2 cellular contexts compared by ENCODE assay signal in the genomic region with DNA sequence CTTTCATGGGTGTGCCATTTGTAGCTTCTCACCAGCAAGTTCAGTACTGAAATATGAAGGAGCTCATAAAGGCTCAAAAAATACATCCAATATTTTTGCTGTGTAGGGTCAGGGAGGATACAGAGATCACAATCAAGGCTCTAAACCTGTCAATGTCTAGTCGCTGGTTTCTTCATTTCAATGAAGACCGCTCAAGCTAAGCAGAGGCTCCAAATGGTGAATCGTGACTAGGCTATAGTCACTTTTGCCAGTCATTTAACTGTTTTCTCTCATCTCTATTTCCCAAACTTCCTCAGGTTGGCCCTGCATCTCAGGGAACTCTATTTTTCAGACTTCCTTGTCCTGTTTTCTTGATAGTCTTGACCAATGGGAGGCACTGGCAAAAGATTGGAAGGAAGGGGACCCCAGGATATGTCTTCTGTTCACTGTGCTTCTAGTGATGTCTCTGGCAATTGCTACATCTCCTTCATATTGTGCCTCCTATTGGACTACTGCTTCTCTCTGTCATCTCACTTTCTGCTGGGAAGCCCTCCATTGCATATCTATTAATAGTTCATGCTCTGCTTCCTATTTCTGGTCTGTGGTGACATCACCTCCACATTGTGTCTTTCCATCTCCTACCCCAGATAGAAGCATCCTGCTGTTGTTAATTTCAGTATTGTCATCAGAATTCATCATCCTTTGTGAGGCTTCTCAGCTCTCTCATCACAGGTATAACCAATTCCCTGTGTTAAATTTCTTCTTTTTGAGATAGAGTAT.
TF ChIP-seq lines count a peak whose summit lies in the region.

No MANE protein-coding gene starts in this region.

TF ChIP-seq in GM23338, 12 proteins besides CTCF, POLR2A, EP300 and RAD21 (continued from another document):
- TF ChIP-seq, protein P1, sequence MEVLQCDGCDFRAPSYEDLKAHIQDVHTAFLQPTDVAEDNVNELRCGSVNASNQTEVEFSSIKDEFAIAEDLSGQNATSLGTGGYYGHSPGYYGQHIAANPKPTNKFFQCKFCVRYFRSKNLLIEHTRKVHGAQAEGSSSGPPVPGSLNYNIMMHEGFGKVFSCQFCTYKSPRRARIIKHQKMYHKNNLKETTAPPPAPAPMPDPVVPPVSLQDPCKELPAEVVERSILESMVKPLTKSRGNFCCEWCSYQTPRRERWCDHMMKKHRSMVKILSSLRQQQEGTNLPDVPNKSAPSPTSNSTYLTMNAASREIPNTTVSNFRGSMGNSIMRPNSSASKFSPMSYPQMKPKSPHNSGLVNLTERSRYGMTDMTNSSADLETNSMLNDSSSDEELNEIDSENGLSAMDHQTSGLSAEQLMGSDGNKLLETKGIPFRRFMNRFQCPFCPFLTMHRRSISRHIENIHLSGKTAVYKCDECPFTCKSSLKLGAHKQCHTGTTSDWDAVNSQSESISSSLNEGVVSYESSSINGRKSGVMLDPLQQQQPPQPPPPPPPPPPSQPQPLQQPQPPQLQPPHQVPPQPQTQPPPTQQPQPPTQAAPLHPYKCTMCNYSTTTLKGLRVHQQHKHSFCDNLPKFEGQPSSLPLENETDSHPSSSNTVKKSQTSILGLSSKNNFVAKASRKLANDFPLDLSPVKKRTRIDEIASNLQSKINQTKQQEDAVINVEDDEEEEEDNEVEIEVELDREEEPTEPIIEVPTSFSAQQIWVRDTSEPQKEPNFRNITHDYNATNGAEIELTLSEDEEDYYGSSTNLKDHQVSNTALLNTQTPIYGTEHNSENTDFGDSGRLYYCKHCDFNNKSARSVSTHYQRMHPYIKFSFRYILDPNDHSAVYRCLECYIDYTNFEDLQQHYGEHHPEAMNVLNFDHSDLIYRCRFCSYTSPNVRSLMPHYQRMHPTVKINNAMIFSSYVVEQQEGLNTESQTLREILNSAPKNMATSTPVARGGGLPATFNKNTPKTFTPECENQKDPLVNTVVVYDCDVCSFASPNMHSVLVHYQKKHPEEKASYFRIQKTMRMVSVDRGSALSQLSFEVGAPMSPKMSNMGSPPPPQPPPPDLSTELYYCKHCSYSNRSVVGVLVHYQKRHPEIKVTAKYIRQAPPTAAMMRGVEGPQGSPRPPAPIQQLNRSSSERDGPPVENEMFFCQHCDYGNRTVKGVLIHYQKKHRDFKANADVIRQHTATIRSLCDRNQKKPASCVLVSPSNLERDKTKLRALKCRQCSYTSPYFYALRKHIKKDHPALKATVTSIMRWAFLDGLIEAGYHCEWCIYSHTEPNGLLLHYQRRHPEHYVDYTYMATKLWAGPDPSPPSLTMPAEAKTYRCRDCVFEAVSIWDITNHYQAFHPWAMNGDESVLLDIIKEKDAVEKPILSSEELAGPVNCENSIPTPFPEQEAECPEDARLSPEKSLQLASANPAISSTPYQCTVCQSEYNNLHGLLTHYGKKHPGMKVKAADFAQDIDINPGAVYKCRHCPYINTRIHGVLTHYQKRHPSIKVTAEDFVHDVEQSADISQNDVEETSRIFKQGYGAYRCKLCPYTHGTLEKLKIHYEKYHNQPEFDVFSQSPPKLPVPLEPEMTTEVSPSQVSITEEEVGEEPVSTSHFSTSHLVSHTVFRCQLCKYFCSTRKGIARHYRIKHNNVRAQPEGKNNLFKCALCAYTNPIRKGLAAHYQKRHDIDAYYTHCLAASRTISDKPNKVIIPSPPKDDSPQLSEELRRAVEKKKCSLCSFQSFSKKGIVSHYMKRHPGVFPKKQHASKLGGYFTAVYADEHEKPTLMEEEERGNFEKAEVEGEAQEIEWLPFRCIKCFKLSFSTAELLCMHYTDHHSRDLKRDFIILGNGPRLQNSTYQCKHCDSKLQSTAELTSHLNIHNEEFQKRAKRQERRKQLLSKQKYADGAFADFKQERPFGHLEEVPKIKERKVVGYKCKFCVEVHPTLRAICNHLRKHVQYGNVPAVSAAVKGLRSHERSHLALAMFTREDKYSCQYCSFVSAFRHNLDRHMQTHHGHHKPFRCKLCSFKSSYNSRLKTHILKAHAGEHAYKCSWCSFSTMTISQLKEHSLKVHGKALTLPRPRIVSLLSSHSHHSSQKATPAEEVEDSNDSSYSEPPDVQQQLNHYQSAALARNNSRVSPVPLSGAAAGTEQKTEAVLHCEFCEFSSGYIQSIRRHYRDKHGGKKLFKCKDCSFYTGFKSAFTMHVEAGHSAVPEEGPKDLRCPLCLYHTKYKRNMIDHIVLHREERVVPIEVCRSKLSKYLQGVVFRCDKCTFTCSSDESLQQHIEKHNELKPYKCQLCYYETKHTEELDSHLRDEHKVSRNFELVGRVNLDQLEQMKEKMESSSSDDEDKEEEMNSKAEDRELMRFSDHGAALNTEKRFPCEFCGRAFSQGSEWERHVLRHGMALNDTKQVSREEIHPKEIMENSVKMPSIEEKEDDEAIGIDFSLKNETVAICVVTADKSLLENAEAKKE (CRISPR knock-in tag; IDR thresholded peaks at IDR 0.05): no peak
- no peak for TF ChIP-seq POLR2AphosphoS5 (IDR thresholded peaks at IDR 0.05; ENCODE audit: low read depth)
- TF ChIP-seq, protein P2, sequence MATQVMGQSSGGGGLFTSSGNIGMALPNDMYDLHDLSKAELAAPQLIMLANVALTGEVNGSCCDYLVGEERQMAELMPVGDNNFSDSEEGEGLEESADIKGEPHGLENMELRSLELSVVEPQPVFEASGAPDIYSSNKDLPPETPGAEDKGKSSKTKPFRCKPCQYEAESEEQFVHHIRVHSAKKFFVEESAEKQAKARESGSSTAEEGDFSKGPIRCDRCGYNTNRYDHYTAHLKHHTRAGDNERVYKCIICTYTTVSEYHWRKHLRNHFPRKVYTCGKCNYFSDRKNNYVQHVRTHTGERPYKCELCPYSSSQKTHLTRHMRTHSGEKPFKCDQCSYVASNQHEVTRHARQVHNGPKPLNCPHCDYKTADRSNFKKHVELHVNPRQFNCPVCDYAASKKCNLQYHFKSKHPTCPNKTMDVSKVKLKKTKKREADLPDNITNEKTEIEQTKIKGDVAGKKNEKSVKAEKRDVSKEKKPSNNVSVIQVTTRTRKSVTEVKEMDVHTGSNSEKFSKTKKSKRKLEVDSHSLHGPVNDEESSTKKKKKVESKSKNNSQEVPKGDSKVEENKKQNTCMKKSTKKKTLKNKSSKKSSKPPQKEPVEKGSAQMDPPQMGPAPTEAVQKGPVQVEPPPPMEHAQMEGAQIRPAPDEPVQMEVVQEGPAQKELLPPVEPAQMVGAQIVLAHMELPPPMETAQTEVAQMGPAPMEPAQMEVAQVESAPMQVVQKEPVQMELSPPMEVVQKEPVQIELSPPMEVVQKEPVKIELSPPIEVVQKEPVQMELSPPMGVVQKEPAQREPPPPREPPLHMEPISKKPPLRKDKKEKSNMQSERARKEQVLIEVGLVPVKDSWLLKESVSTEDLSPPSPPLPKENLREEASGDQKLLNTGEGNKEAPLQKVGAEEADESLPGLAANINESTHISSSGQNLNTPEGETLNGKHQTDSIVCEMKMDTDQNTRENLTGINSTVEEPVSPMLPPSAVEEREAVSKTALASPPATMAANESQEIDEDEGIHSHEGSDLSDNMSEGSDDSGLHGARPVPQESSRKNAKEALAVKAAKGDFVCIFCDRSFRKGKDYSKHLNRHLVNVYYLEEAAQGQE (IDR thresholded peaks at IDR 0.05; ENCODE audit: unreplicated experiment): no peak
- no peak for TF ChIP-seq EZH2 (IDR thresholded peaks at IDR 0.05; ENCODE audit: low read depth, unreplicated experiment)
- no peak for TF ChIP-seq JUNB (IDR thresholded peaks at IDR 0.05; ENCODE audit: unreplicated experiment)
- no peak for TF ChIP-seq ZNF331 (CRISPR knock-in tag; IDR thresholded peaks at IDR 0.05; ENCODE audit: low read depth)
- TF ChIP-seq EZH2phosphoT487 (IDR thresholded peaks at IDR 0.05; ENCODE audit: unreplicated experiment): no peak
TF ChIP-seq in GM23338: peak in this region for 0.

TF ChIP-seq in K562, 482 proteins besides CTCF, POLR2A, EP300 and RAD21 (continued from another document and continues in another):
- TF ChIP-seq, protein P3, sequence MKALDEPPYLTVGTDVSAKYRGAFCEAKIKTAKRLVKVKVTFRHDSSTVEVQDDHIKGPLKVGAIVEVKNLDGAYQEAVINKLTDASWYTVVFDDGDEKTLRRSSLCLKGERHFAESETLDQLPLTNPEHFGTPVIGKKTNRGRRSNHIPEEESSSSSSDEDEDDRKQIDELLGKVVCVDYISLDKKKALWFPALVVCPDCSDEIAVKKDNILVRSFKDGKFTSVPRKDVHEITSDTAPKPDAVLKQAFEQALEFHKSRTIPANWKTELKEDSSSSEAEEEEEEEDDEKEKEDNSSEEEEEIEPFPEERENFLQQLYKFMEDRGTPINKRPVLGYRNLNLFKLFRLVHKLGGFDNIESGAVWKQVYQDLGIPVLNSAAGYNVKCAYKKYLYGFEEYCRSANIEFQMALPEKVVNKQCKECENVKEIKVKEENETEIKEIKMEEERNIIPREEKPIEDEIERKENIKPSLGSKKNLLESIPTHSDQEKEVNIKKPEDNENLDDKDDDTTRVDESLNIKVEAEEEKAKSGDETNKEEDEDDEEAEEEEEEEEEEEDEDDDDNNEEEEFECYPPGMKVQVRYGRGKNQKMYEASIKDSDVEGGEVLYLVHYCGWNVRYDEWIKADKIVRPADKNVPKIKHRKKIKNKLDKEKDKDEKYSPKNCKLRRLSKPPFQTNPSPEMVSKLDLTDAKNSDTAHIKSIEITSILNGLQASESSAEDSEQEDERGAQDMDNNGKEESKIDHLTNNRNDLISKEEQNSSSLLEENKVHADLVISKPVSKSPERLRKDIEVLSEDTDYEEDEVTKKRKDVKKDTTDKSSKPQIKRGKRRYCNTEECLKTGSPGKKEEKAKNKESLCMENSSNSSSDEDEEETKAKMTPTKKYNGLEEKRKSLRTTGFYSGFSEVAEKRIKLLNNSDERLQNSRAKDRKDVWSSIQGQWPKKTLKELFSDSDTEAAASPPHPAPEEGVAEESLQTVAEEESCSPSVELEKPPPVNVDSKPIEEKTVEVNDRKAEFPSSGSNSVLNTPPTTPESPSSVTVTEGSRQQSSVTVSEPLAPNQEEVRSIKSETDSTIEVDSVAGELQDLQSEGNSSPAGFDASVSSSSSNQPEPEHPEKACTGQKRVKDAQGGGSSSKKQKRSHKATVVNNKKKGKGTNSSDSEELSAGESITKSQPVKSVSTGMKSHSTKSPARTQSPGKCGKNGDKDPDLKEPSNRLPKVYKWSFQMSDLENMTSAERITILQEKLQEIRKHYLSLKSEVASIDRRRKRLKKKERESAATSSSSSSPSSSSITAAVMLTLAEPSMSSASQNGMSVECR (CRISPR knock-in tag; IDR thresholded peaks at IDR 0.05): no peak
- TF ChIP-seq FOXK2 (conservative IDR thresholded peaks at IDR 0.05 in 1 of 2, IDR thresholded peaks at IDR 0.05 in 1 of 2; ENCODE audit: low read depth in 2 of 2) (no peak), MEIS2 (IDR thresholded peaks at IDR 0.05; ENCODE audit: partially characterized antibody) (peak; percentile 58), ATF7 (IDR thresholded peaks at IDR 0.05) (0 out of 2 replicates have a peak, but pooled peaks have one; percentile 57), ZNF174 (CRISPR knock-in tag; IDR thresholded peaks at IDR 0.05) (no peak), SMAD3 (CRISPR knock-in tag; conservative IDR thresholded peaks at IDR 0.05) (no peak), ARID1B (IDR thresholded peaks at IDR 0.05) (no peak), ZNF699 (CRISPR knock-in tag; IDR thresholded peaks at IDR 0.05; ENCODE audit: insufficient replicate concordance) (no peak), NFE2 (IDR thresholded peaks at IDR 0.05; ENCODE audit: low read depth) (peak; percentile 32; the same call in 1 of the 2 replicates), RBM25 (IDR thresholded peaks at IDR 0.05; ENCODE audit: low read depth, low read length, severe bottlenecking) (no peak), FUS (optimal IDR thresholded peaks at IDR 0.05; ENCODE audit: low read depth, low read length) (no peak), PHF21A (IDR thresholded peaks at IDR 0.05; ENCODE audit: borderline replicate concordance, low read depth) (no peak), MEF2A (IDR thresholded peaks at IDR 0.05; ENCODE audit: control insufficient read depth, low read depth, low read length) (peak; percentile 68; the same call in 1 of the 2 replicates), ZBTB1 (CRISPR knock-in tag; IDR thresholded peaks at IDR 0.05; ENCODE audit: borderline replicate concordance, low read depth) (no peak), SNRNP70 (optimal IDR thresholded peaks at IDR 0.05; ENCODE audit: low read depth, low read length) (no peak), JUND (IDR thresholded peaks at IDR 0.05; ENCODE audit: borderline replicate concordance, low read depth, low read length) (0 out of 2 replicates have a peak, but pooled peaks have one; percentile 4), JUND (tag; IDR thresholded peaks at IDR 0.05; ENCODE audit: borderline replicate concordance, low read depth, low read length) (0 out of 3 replicates have a peak, but pooled peaks have one; percentile 28), EGR1 (conservative IDR thresholded peaks at IDR 0.05) (no peak), FOXA3 (CRISPR knock-in tag; conservative IDR thresholded peaks at IDR 0.05 in 1 of 2, IDR thresholded peaks at IDR 0.05 in 1 of 2) (no peak), IFI16 (CRISPR knock-in tag; IDR thresholded peaks at IDR 0.05) (no peak), ZNF586 (CRISPR knock-in tag; conservative IDR thresholded peaks at IDR 0.05) (no peak), ZNF830 (CRISPR knock-in tag; IDR thresholded peaks at IDR 0.05) (no peak)
- TF ChIP-seq, protein P4, sequence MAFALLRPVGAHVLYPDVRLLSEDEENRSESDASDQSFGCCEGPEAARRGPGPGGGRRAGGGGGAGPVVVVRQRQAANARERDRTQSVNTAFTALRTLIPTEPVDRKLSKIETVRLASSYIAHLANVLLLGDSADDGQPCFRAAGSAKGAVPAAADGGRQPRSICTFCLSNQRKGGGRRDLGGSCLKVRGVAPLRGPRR (CRISPR knock-in tag; IDR thresholded peaks at IDR 0.05): no peak
- TF ChIP-seq, protein P5, sequence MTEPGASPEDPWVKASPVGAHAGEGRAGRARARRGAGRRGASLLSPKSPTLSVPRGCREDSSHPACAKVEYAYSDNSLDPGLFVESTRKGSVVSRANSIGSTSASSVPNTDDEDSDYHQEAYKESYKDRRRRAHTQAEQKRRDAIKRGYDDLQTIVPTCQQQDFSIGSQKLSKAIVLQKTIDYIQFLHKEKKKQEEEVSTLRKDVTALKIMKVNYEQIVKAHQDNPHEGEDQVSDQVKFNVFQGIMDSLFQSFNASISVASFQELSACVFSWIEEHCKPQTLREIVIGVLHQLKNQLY (CRISPR knock-in tag; conservative IDR thresholded peaks at IDR 0.05): no peak
- TF ChIP-seq, protein P6, sequence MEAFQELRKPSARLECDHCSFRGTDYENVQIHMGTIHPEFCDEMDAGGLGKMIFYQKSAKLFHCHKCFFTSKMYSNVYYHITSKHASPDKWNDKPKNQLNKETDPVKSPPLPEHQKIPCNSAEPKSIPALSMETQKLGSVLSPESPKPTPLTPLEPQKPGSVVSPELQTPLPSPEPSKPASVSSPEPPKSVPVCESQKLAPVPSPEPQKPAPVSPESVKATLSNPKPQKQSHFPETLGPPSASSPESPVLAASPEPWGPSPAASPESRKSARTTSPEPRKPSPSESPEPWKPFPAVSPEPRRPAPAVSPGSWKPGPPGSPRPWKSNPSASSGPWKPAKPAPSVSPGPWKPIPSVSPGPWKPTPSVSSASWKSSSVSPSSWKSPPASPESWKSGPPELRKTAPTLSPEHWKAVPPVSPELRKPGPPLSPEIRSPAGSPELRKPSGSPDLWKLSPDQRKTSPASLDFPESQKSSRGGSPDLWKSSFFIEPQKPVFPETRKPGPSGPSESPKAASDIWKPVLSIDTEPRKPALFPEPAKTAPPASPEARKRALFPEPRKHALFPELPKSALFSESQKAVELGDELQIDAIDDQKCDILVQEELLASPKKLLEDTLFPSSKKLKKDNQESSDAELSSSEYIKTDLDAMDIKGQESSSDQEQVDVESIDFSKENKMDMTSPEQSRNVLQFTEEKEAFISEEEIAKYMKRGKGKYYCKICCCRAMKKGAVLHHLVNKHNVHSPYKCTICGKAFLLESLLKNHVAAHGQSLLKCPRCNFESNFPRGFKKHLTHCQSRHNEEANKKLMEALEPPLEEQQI (IDR thresholded peaks at IDR 0.05): no peak
